Comparison of ENCODE assay signal across 8 cellular contexts in genomic region chr10:30695481-30696224, GRCh38.
DNase-seq lines count a peak whose midpoint lies in the region; ATAC-seq and TF ChIP-seq lines count a peak whose summit lies in the region.
"Not testable (repeated sequence)": the region's sequence is repeated elsewhere in the genome, so short reads cannot be mapped to it uniquely, and the experiment has no call there.

No MANE protein-coding gene starts in this region.

- DNase-seq in H4 (ENCODE audit: low spot score) (peak; percentile 67), RKO (ENCODE audit: low spot score) (peak; percentile 51), cardiac fibroblast (ENCODE audit: low read depth in 2 of 2) (peak; percentile 18 to 70), left kidney (ENCODE audit: low read depth, low spot score) (peak; percentile 50)
- DNase-seq in activated CD4-positive, alpha-beta T cell treated with anti-CD3 and anti-CD28 coated beads for 48 hours, result peak; percentile 88
- peak; percentile 65 for DNase-seq in activated T-helper 1 cell treated with anti-CD3 and anti-CD28 coated beads, Interleukin-12 subunit alpha, Interleukin-12 subunit beta, Interleukin-2, Interleukin-4 antibody, amounts not matched to agents 30 ng/mL and 10 ng/mL and 1 ng/mL, durations not matched to agents 14 hours and 24 hours and 36 hours (ENCODE audit: low spot score)
- peak; percentile 77 to 78 for DNase-seq in stimulated activated CD4-positive, alpha-beta T cell treated with anti-CD3 and anti-CD28 coated beads, Interleukin-2, amount 100 ng/mL, for 24 hours
- peak; percentile 55 to 78 for DNase-seq in stimulated activated naive CD8-positive, alpha-beta T cell treated with anti-CD3 and anti-CD28 coated beads, Interleukin-15, amount 100 ng/mL, for 72 hours

- not testable (repeated sequence) for H3K36me3 Mint-ChIP-seq in activated T-helper 1 cell treated with anti-CD3 and anti-CD28 coated beads, Interleukin-12 subunit alpha, Interleukin-12 subunit beta, Interleukin-2, Interleukin-4 antibody, amounts not matched to agents 30 ng/mL and 10 ng/mL and 1 ng/mL, durations not matched to agents 14 hours and 24 hours and 36 hours (ENCODE audit: low read depth)

- peaks cover 65% of the 10 kb centered on the region for H3K4me1 Mint-ChIP-seq in activated T-helper 1 cell treated with anti-CD3 and anti-CD28 coated beads, Interleukin-12 subunit alpha, Interleukin-12 subunit beta, Interleukin-2, Interleukin-4 antibody, amounts not matched to agents 30 ng/mL and 10 ng/mL and 1 ng/mL, durations not matched to agents 14 hours and 24 hours and 36 hours (ENCODE audit: low read depth)
- H3K4me1 Mint-ChIP-seq in stimulated activated naive CD8-positive, alpha-beta T cell treated with anti-CD3 and anti-CD28 coated beads, Interleukin-15, amount 100 ng/mL, for 72 hours, result peaks cover 76% of the 10 kb centered on the region

- not testable (repeated sequence) for TF ChIP-seq CTCF in cardiac fibroblast (IDR thresholded peaks at IDR 0.05; ENCODE audit: low read depth, low read length)

- intact Hi-C loops in activated T-helper 1 cell treated with anti-CD3 and anti-CD28 coated beads, Interleukin-12 subunit alpha, Interleukin-12 subunit beta, Interleukin-2, Interleukin-4 antibody, amounts not matched to agents 30 ng/mL and 10 ng/mL and 1 ng/mL, durations not matched to agents 14 hours and 24 hours and 36 hours (cut with micrococcal nuclease), result loop anchor here (1.0 to 2.0 kb wide), 2 partner anchors 8 to 647 kb away; no protein-coding TSS in a partner anchor

- peak; percentile 89 for ATAC-seq in stimulated activated naive CD8-positive, alpha-beta T cell treated with anti-CD3 and anti-CD28 coated beads, Interleukin-15, amount 100 ng/mL, for 72 hours

- not testable (repeated sequence) for H3K9me3 Mint-ChIP-seq in activated T-helper 1 cell treated with anti-CD3 and anti-CD28 coated beads, Interleukin-12 subunit alpha, Interleukin-12 subunit beta, Interleukin-2, Interleukin-4 antibody, amounts not matched to agents 30 ng/mL and 10 ng/mL and 1 ng/mL, durations not matched to agents 14 hours and 24 hours and 36 hours; stimulated activated naive CD8-positive, alpha-beta T cell treated with anti-CD3 and anti-CD28 coated beads, Interleukin-15, amount 100 ng/mL, for 72 hours

- H3K27ac Mint-ChIP-seq in activated T-helper 1 cell treated with anti-CD3 and anti-CD28 coated beads, Interleukin-12 subunit alpha, Interleukin-12 subunit beta, Interleukin-2, Interleukin-4 antibody, amounts not matched to agents 30 ng/mL and 10 ng/mL and 1 ng/mL, durations not matched to agents 14 hours and 24 hours and 36 hours, result peak overlapping the region; percentile 90
- peak overlapping the region; percentile 23 to 66 for H3K27ac Mint-ChIP-seq in stimulated activated naive CD8-positive, alpha-beta T cell treated with anti-CD3 and anti-CD28 coated beads, Interleukin-15, amount 100 ng/mL, for 72 hours

- not testable (repeated sequence) for H3K4me3 ChIP-seq in cardiac fibroblast (replicated peaks in 1 of 2; ENCODE audit: low read depth in 2 of 2, low read length in 2 of 2)

- H3K27me3 Mint-ChIP-seq in activated T-helper 1 cell treated with anti-CD3 and anti-CD28 coated beads, Interleukin-12 subunit alpha, Interleukin-12 subunit beta, Interleukin-2, Interleukin-4 antibody, amounts not matched to agents 30 ng/mL and 10 ng/mL and 1 ng/mL, durations not matched to agents 14 hours and 24 hours and 36 hours (ENCODE audit: insufficient read depth); stimulated activated naive CD8-positive, alpha-beta T cell treated with anti-CD3 and anti-CD28 coated beads, Interleukin-15, amount 100 ng/mL, for 72 hours: not testable (repeated sequence)

- peak overlapping the region; percentile 31 for H3K4me3 Mint-ChIP-seq in activated T-helper 1 cell treated with anti-CD3 and anti-CD28 coated beads, Interleukin-12 subunit alpha, Interleukin-12 subunit beta, Interleukin-2, Interleukin-4 antibody, amounts not matched to agents 30 ng/mL and 10 ng/mL and 1 ng/mL, durations not matched to agents 14 hours and 24 hours and 36 hours
- H3K4me3 Mint-ChIP-seq in stimulated activated naive CD8-positive, alpha-beta T cell treated with anti-CD3 and anti-CD28 coated beads, Interleukin-15, amount 100 ng/mL, for 72 hours, result peak overlapping the region in 1 of 2 donors; percentile 70
